Comparison of ENCODE assay signal across 22 cellular contexts in genomic region chr12:22828059-22828458, GRCh38.
DNase-seq lines count a peak whose midpoint lies in the region; ATAC-seq, FAIRE-seq and TF ChIP-seq lines count a peak whose summit lies in the region.
"Had no signal": no experiment of that assay in that cellular context is flagged by ENCODE, and none has a peak within 500 bp of the region (broad histone marks: within the 10 kb centered on the region; RNA-seq: fewer than 3 reads in every experiment).

No MANE protein-coding gene starts in this region.

- H3K4me3 ChIP-seq in HepG2 (replicated peaks in 1 of 3; ENCODE audit: insufficient read depth in 1 of 3, low read depth in 2 of 3, low read length in 3 of 3) (no peak overlapping the region), right lobe of liver (no peak overlapping the region), PC-9 (no peak overlapping the region)
- H3K4me3 ChIP-seq: pancreas had no signal

- no peak for TF ChIP-seq CTCF in HepG2 (CRISPR knock-in tag; IDR thresholded peaks at IDR 0.05)
- TF ChIP-seq CTCF in right lobe of liver (IDR thresholded peaks at IDR 0.05): no peak
- no peak for TF ChIP-seq CTCF in PC-9 (conservative IDR thresholded peaks at IDR 0.05)

- H3F3A ChIP-seq in PC-9 (ENCODE audit: insufficient read depth, low read depth): no peaks in the 10 kb centered on the region

- H4K20me1 ChIP-seq in HepG2 (ENCODE audit: insufficient read depth, low read length): no peaks in the 10 kb centered on the region
- no peaks in the 10 kb centered on the region for H4K20me1 ChIP-seq in PC-9 (ENCODE audit: insufficient read depth)

- no peak for TF ChIP-seq RAD21 in HepG2 (CRISPR knock-in tag; IDR thresholded peaks at IDR 0.05)

- ATAC-seq in HepG2: no peak
- no peak for ATAC-seq in right lobe of liver
- peak; percentile 64 for ATAC-seq in HG02759 (IDR thresholded peaks at IDR 0.05; ENCODE audit: unreplicated experiment)
- peak; percentile 78 for ATAC-seq in HG03439 (IDR thresholded peaks at IDR 0.05; ENCODE audit: unreplicated experiment)
- no peak for ATAC-seq in GM19467 (IDR thresholded peaks at IDR 0.05; ENCODE audit: unreplicated experiment)
- ATAC-seq: pancreas, right cardiac atrium had no signal

- intact Hi-C loops in HepG2 (cut with micrococcal nuclease; ENCODE audit: unreplicated experiment): no loop called here
- intact Hi-C loops in right lobe of liver (cut with DNase I): no loop called here
- intact Hi-C loops in PC-9 (cut with micrococcal nuclease; ENCODE audit: unreplicated experiment): no loop called here

- H3K79me2 ChIP-seq in HepG2 (ENCODE audit: insufficient read depth, low read length) (no peaks in the 10 kb centered on the region), PC-9 (ENCODE audit: low read depth) (no peaks in the 10 kb centered on the region)

- no peak overlapping the region for H2AFZ ChIP-seq in HepG2 (ENCODE audit: low read length)
- no peak overlapping the region for H2AFZ ChIP-seq in PC-9

- DNase-seq in HepG2 (ENCODE audit: low spot score): peak; percentile 3
- DNase-seq in right lobe of liver: no peak
- no peak for DNase-seq in kidney glomerular epithelial cell (lab: John Stamatoyannopoulos, UW)
- no peak for DNase-seq in iPS-NIHi11 (ENCODE audit: low spot score)
- DNase-seq in PC-9: no peak
- DNase-seq: activated CD4-positive, alpha-beta T cell treated with anti-CD3 and anti-CD28 coated beads, Interleukin-2, amount 10 ng/mL, durations not matched to agents 24 days and 14 days; activated effector memory CD4-positive, alpha-beta T cell treated with anti-CD3 and anti-CD28 coated beads, Interleukin-2, amount 50 U/mL, for 16 hours; brain microvascular endothelial cell; COR-L47; EL; KBM-7; NCI-H1694; NCI-H2171 treated with DMSO at 0.1 percent for 48 hours; NCI-H774; pancreas; right cardiac atrium; SHP77; stimulated activated CD4-positive, alpha-beta T cell treated with anti-CD3 and anti-CD28 coated beads, Interleukin-15, amount 100 ng/mL, for 24 hours had no signal

- H3K4me1 ChIP-seq in HepG2 (ENCODE audit: insufficient read depth, low read length): no peaks in the 10 kb centered on the region
- no peaks in the 10 kb centered on the region for H3K4me1 ChIP-seq in right lobe of liver
- no peaks in the 10 kb centered on the region for H3K4me1 ChIP-seq in PC-9 (replicated peaks; ENCODE audit: insufficient read depth)
- H3K4me1 ChIP-seq: pancreas had no signal

- POLR2A ChIA-PET in HepG2 (lab: Yijun Ruan, JAX): no interaction called here
- POLR2A ChIA-PET in PC-9 (lab: Charles Lee; ENCODE audit: unreplicated experiment): no interaction called here

- TF ChIP-seq EP300 in HepG2 (IDR thresholded peaks at IDR 0.05; ENCODE audit: low read depth in 2 of 2, low read length in 2 of 2) (no peak), HepG2 (CRISPR knock-in tag; IDR thresholded peaks at IDR 0.05; ENCODE audit: borderline replicate concordance) (no peak)

- FAIRE-seq in HepG2 (lab: Jason Lieb, UNC): no peak
- FAIRE-seq: colon, pancreas had no signal

- H3K27ac ChIP-seq in HepG2 (ENCODE audit: extremely low read length, insufficient read depth, low read length) (no peak overlapping the region), right lobe of liver (no peak overlapping the region), PC-9 (no peak overlapping the region)
- H3K27ac ChIP-seq: brain microvascular endothelial cell, pancreas had no signal

- H3K9me3 ChIP-seq in HepG2 (ENCODE audit: low read length) (no peaks in the 10 kb centered on the region), right lobe of liver (no peaks in the 10 kb centered on the region), PC-9 (ENCODE audit: insufficient read depth, low read depth) (no peaks in the 10 kb centered on the region)
- H3K9me3 ChIP-seq: pancreas had no signal

- CTCF ChIA-PET in HepG2 (lab: Yijun Ruan, JAX; ENCODE audit: low intra/inter-chr PET ratio, low total read pairs): no interaction called here
- CTCF ChIA-PET in PC-9 (lab: Charles Lee): no interaction called here

- WGBS in HepG2 (ENCODE audit: low lambda C conversion rate): 1% methylated on average over 3 of the region's 3 CpGs
- WGBS in right lobe of liver (ENCODE audit: insufficient coverage, low coverage, low lambda C conversion rate, missing lambda C conversion rate): 58% methylated on average over 2 of the region's 3 CpGs

- H3K27me3 ChIP-seq in HepG2 (ENCODE audit: control insufficient read depth in 1 of 2, insufficient read depth in 2 of 2, low read length in 2 of 2): no peaks in the 10 kb centered on the region
- no peaks in the 10 kb centered on the region for H3K27me3 ChIP-seq in right lobe of liver
- no peaks in the 10 kb centered on the region for H3K27me3 ChIP-seq in PC-9 (ENCODE audit: insufficient read depth, low read depth)
- H3K27me3 ChIP-seq: brain microvascular endothelial cell, pancreas had no signal

- BruUV-seq in HepG2 (replicated peaks; lab: Mats Ljungman, UMichigan): no TSS peak
- BruUV-seq in PC-9 (replicated peaks; lab: Mats Ljungman, UMichigan): no TSS peak

- H3K4me2 ChIP-seq in HepG2 (ENCODE audit: low read depth, low read length): no peak overlapping the region
- no peak overlapping the region for H3K4me2 ChIP-seq in PC-9

- TF ChIP-seq POLR2A in HepG2 (IDR thresholded peaks at IDR 0.05; ENCODE audit: insufficient read depth in 1 of 2, low read depth in 2 of 2, low read length in 2 of 2): no peak
- no peak for TF ChIP-seq POLR2A in right lobe of liver (IDR thresholded peaks at IDR 0.05)

- H3K9me2 ChIP-seq in PC-9 (ENCODE audit: insufficient read depth): no peaks in the 10 kb centered on the region

- in situ Hi-C loops in HepG2 (cut with HindIII; ENCODE audit: extremely low pct_ligation_motif_present, low pct_unique_long_range_greater_than_20kb): no loop called here

- H3K36me3 ChIP-seq in HepG2 (replicated peaks in 1 of 2; ENCODE audit: control insufficient read depth in 1 of 2, insufficient read depth in 2 of 2, low read length in 2 of 2) (no peaks in the 10 kb centered on the region), right lobe of liver (no peaks in the 10 kb centered on the region), PC-9 (ENCODE audit: low read depth) (no peaks in the 10 kb centered on the region)
- H3K36me3 ChIP-seq: brain microvascular endothelial cell, pancreas had no signal

- H3K9ac ChIP-seq in HepG2 (ENCODE audit: insufficient read depth, low read depth, low read length): no peak overlapping the region

TF ChIP-seq in HepG2, 621 proteins besides CTCF, POLR2A, EP300 and RAD21:
- no peak for TF ChIP-seq SNRNP70 (IDR thresholded peaks at IDR 0.05; ENCODE audit: low read depth, low read length)
- 0 out of 2 replicates have a peak, but pooled peaks have one; percentile 14 for TF ChIP-seq CREB1 (IDR thresholded peaks at IDR 0.05)
- TF ChIP-seq CREB1 (CRISPR knock-in tag; IDR thresholded peaks at IDR 0.05): no peak
TF ChIP-seq in HepG2: peak in this region for 1.

Comparison
In these comparisons a context has a peak if more than half of its experiments do, and no peak if none do; other contexts are left out.
1. ATAC-seq: peak in HG02759 (single experiment) and HG03439 (single experiment); none in HepG2 (single experiment), right lobe of liver (0 of 4) and GM19467 (single experiment).